In genomic region chr11:60396382-60396781, GRCh38 we compare ENCODE assay signal across 12 cellular contexts.
DNase-seq lines count a peak whose midpoint lies in the region; ATAC-seq, FAIRE-seq and TF ChIP-seq lines count a peak whose summit lies in the region.
"Had no signal": no experiment of that assay in that cellular context is flagged by ENCODE, and none has a peak within 500 bp of the region (broad histone marks: within the 10 kb centered on the region; RNA-seq: fewer than 3 reads in every experiment).

MS4A14 (plus strand) TSS chr11:60396459; CDS start chr11:60396579, 120 bp downstream.

- H3K27ac Mint-ChIP-seq in dendritic cell treated with granulocyte-macrophage colony-stimulating factor and Interleukin-4, amounts not matched to agents 40 ng/mL and 50 ng/mL, for 4 days, result peak within 1 kb of the TSS; percentile 92
- H3K27ac Mint-ChIP-seq: activated CD4-positive, alpha-beta memory T cell treated with anti-CD3 and anti-CD28 coated beads for 36 hours had no signal

- H3K27me3 Mint-ChIP-seq in dendritic cell treated with granulocyte-macrophage colony-stimulating factor and Interleukin-4, amounts not matched to agents 40 ng/mL and 50 ng/mL, for 4 days, result no peaks in the 10 kb centered on the region

- peaks cover 65% of the 10 kb centered on the region for H3K4me1 Mint-ChIP-seq in dendritic cell treated with granulocyte-macrophage colony-stimulating factor and Interleukin-4, amounts not matched to agents 40 ng/mL and 50 ng/mL, for 4 days (ENCODE audit: low read depth)

- intact Hi-C loops in dendritic cell treated with granulocyte-macrophage colony-stimulating factor and Interleukin-4, amounts not matched to agents 40 ng/mL and 50 ng/mL, for 4 days (cut with micrococcal nuclease), result loop anchor here (1.0 kb wide), 2 partner anchors 18 to 32 kb away; partner anchors contain the start of gene MS4A7

- DNase-seq in stimulated activated CD4-positive, alpha-beta T cell treated with anti-CD3 and anti-CD28 coated beads, Interleukin-1b, Interleukin-23, amount 100 ng/mL, for 48 hours, result peak; percentile 1
- DNase-seq in stimulated activated CD4-positive, alpha-beta T cell treated with anti-CD3 and anti-CD28 coated beads, Interleukin-2, amount 100 ng/mL, for 48 hours, result no peak
- DNase-seq in H54 (ENCODE audit: insufficient read length, low spot score) (no peak), NCI-H1105 treated with DMSO at 0.1 percent for 48 hours (lab: John Stamatoyannopoulos, UW) (no peak), RKO (ENCODE audit: low spot score) (no peak), NCI-H1417 (lab: John Stamatoyannopoulos, UW) (no peak)
- DNase-seq: activated CD4-positive, alpha-beta memory T cell treated with anti-CD3 and anti-CD28 coated beads for 36 hours; NCI-H2107; T-helper 2 cell had no signal

- H3K9me3 Mint-ChIP-seq in dendritic cell treated with granulocyte-macrophage colony-stimulating factor and Interleukin-4, amounts not matched to agents 40 ng/mL and 50 ng/mL, for 4 days, result no peaks in the 10 kb centered on the region
- H3K9me3 Mint-ChIP-seq: activated CD4-positive, alpha-beta memory T cell treated with anti-CD3 and anti-CD28 coated beads for 36 hours had no signal

- TF ChIP-seq POLR2A in H54 (IDR thresholded peaks at IDR 0.05; ENCODE audit: low read depth, low read length), result no peak

- no peak for FAIRE-seq in H54 (lab: Jason Lieb, UNC)
- FAIRE-seq: D721Med had no signal

- peak; percentile 14 for ATAC-seq in HG03095 (IDR thresholded peaks at IDR 0.05; ENCODE audit: unreplicated experiment)

- no peak within 1 kb of the TSS for H3K4me3 Mint-ChIP-seq in dendritic cell treated with granulocyte-macrophage colony-stimulating factor and Interleukin-4, amounts not matched to agents 40 ng/mL and 50 ng/mL, for 4 days
- H3K4me3 Mint-ChIP-seq: activated CD4-positive, alpha-beta memory T cell treated with anti-CD3 and anti-CD28 coated beads for 36 hours had no signal

- H3K36me3 Mint-ChIP-seq in dendritic cell treated with granulocyte-macrophage colony-stimulating factor and Interleukin-4, amounts not matched to agents 40 ng/mL and 50 ng/mL, for 4 days (ENCODE audit: low read depth), result peaks cover 84% of the 10 kb centered on the region
- H3K36me3 Mint-ChIP-seq: activated CD4-positive, alpha-beta memory T cell treated with anti-CD3 and anti-CD28 coated beads for 36 hours had no signal
